30 cellular contexts compared by ENCODE assay signal in genomic region chr11:69327741-69328191, GRCh38. TPM values are rescaled to one million over a fixed set of nuclear protein-coding genes. Genes with fewer than 3 reads are reported as not detected.
DNase-seq lines count a peak whose midpoint lies in the region; ATAC-seq and TF ChIP-seq lines count a peak whose summit lies in the region.
"Had no signal": no experiment of that assay in that cellular context is flagged by ENCODE, and none has a peak within 500 bp of the region (broad histone marks: within the 10 kb centered on the region; RNA-seq: fewer than 3 reads in every experiment).

No MANE protein-coding gene starts in this region.

- H3K36me3 ChIP-seq in A673 (ENCODE audit: insufficient read depth, low read length, poor library complexity, severe bottlenecking), result peaks cover 5% of the 10 kb centered on the region
- H3K36me3 ChIP-seq in HCT116 (ENCODE audit: control insufficient read depth in 1 of 2, insufficient read depth in 2 of 2, low read length in 2 of 2), result no peaks in the 10 kb centered on the region

- no peaks in the 10 kb centered on the region for H3K27me3 ChIP-seq in A673 (replicated peaks; ENCODE audit: insufficient read depth, low read depth, low read length, poor library complexity)
- no peaks in the 10 kb centered on the region for H3K27me3 ChIP-seq in HCT116 (ENCODE audit: insufficient read depth, low read length)

- RAD21 ChIA-PET in HCT116 (lab: Charles Lee; ENCODE audit: low non-redundant PET in 1 of 2, low total read pairs in 2 of 2, uncharacterized antibody in 2 of 2, unreplicated experiment in 2 of 2), result no interaction called here

- H2AFZ ChIP-seq in HCT116 (ENCODE audit: low read depth, low read length, poor library complexity, severe bottlenecking), result no peak overlapping the region
- H2AFZ ChIP-seq: parathyroid adenoma had no signal

- H3K9me3 ChIP-seq in A673 (ENCODE audit: low read depth, low read length, poor library complexity, severe bottlenecking) (peaks cover 4% of the 10 kb centered on the region), HCT116 (ENCODE audit: control insufficient read depth in 1 of 2, insufficient read depth in 1 of 2, low read depth in 1 of 2, low read length in 2 of 2) (no peaks in the 10 kb centered on the region; a peak in 1 of 4 replicates)

- H3K4me1 ChIP-seq in A673 (ENCODE audit: insufficient read depth, low read length, poor library complexity, severe bottlenecking) (peaks cover 10% of the 10 kb centered on the region), HCT116 (ENCODE audit: control insufficient read depth in 1 of 2, insufficient read depth in 2 of 2, low read length in 2 of 2) (peaks cover 0 to 40% of the 10 kb centered on the region in 2 experiments; a peak in 1 of 4 replicates)
- H3K4me1 ChIP-seq: parathyroid adenoma had no signal

- BruUV-seq in A673 (replicated peaks; lab: Mats Ljungman, UMichigan) (no TSS peak), HCT116 (replicated peaks; lab: Mats Ljungman, UMichigan) (no TSS peak)

- ATAC-seq in HCT116 (peak; percentile 22; the same call in 1 of the 2 replicates), GM21360 (IDR thresholded peaks at IDR 0.05; ENCODE audit: unreplicated experiment) (no peak)
- ATAC-seq: activated T-helper 17 cell treated with anti-CD3 and anti-CD28 coated beads, Interleukin-2, amount 50 U/mL, for 72 hours; right cardiac atrium; stimulated activated memory B cell treated with anti-CD40 and anti-IgM and Interleukin-4, amounts not matched to agents 10 μg/mL and 1 μg/mL and 100 μg/mL, for 72 hours had no signal

- no peak overlapping the region for H3K4me3 ChIP-seq in A673 (ENCODE audit: low read depth, low read length, poor library complexity, severe bottlenecking)
- no peak overlapping the region for H3K4me3 ChIP-seq in HCT116 (replicated peaks in 1 of 2; ENCODE audit: low read depth in 1 of 2, low read length in 2 of 2)
- H3K4me3 ChIP-seq in coronary artery, result no peak overlapping the region

- no peak overlapping the region for H3K9ac ChIP-seq in HCT116 (ENCODE audit: low read length)
- H3K9ac ChIP-seq: parathyroid adenoma had no signal

- H3K9me2 ChIP-seq in HCT116 (ENCODE audit: insufficient read depth), result no peaks in the 10 kb centered on the region

- H3K4me3 Mint-ChIP-seq in osteocyte (ENCODE audit: unreplicated experiment), result no peak overlapping the region
- H3K4me3 Mint-ChIP-seq: activated CD4-positive, alpha-beta T cell treated with anti-CD3 and anti-CD28 coated beads, Interleukin-2, amount 10 ng/mL, durations not matched to agents 24 days and 14 days; activated T-helper 17 cell treated with anti-CD3 and anti-CD28 coated beads, Interleukin-2, amount 50 U/mL, for 72 hours; brain; CD14-positive monocyte; nephron; stimulated activated memory B cell treated with anti-CD40 and anti-IgM and Interleukin-4, amounts not matched to agents 10 μg/mL and 1 μg/mL and 100 μg/mL, for 72 hours had no signal

- H3K9me3 Mint-ChIP-seq in osteocyte (ENCODE audit: unreplicated experiment), result peaks cover 16% of the 10 kb centered on the region
- H3K9me3 Mint-ChIP-seq: activated CD4-positive, alpha-beta T cell treated with anti-CD3 and anti-CD28 coated beads, Interleukin-2, amount 10 ng/mL, durations not matched to agents 24 days and 14 days; activated T-helper 17 cell treated with anti-CD3 and anti-CD28 coated beads, Interleukin-2, amount 50 U/mL, for 72 hours; nephron had no signal

- H3K27ac Mint-ChIP-seq in osteocyte (ENCODE audit: unreplicated experiment), result no peak overlapping the region
- H3K27ac Mint-ChIP-seq: activated CD4-positive, alpha-beta T cell treated with anti-CD3 and anti-CD28 coated beads, Interleukin-2, amount 10 ng/mL, durations not matched to agents 24 days and 14 days; activated T-helper 17 cell treated with anti-CD3 and anti-CD28 coated beads, Interleukin-2, amount 50 U/mL, for 72 hours; brain; CD14-positive monocyte; nephron; stimulated activated memory B cell treated with anti-CD40 and anti-IgM and Interleukin-4, amounts not matched to agents 10 μg/mL and 1 μg/mL and 100 μg/mL, for 72 hours had no signal

- no peak overlapping the region for H3K4me2 ChIP-seq in HCT116 (ENCODE audit: low read length)

- H3K27ac ChIP-seq in A673 (ENCODE audit: low read depth, low read length, poor library complexity, severe bottlenecking), result peak overlapping the region; percentile 18
- H3K27ac ChIP-seq in HCT116 (ENCODE audit: low read depth, low read length), result no peak overlapping the region; the same call in 1 of the 2 replicates
- no peak overlapping the region for H3K27ac ChIP-seq in coronary artery
- H3K27ac ChIP-seq in RWPE1, result no peak overlapping the region
- H3K27ac ChIP-seq: epithelial cell of prostate, parathyroid adenoma had no signal

- no peak for TF ChIP-seq POLR2A in HCT116 (IDR thresholded peaks at IDR 0.05; ENCODE audit: borderline replicate concordance, extremely low read depth, insufficient read depth, insufficient read length)

- no peak for TF ChIP-seq RAD21 in HCT116 (IDR thresholded peaks at IDR 0.05; ENCODE audit: low read depth)

- DNase-seq in A673 (ENCODE audit: low spot score), result no peak
- DNase-seq in HCT116 (ENCODE audit: low read depth, low spot score), result no peak
- DNase-seq in coronary artery (ENCODE audit: low spot score), result peak; percentile 46
- DNase-seq in osteocyte (ENCODE audit: extremely low spot score, unreplicated experiment), result peak; percentile 66
- no peak for DNase-seq in SW 1271 (lab: John Stamatoyannopoulos, UW)
- no peak for DNase-seq in RWPE1 (ENCODE audit: low spot score)
- DNase-seq in activated CD4-positive, alpha-beta T cell treated with anti-CD3 and anti-CD28 coated beads for 48 hours, result no peak
- DNase-seq: activated CD4-positive, alpha-beta T cell treated with anti-CD3 and anti-CD28 coated beads, Interleukin-2, amount 10 ng/mL, durations not matched to agents 24 days and 14 days; DMS79 treated with DMSO at 0.1 percent for 48 hours; effector CD4-positive, alpha-beta T cell; GF-D8; Kasumi-1; MV-4-11; NCI-H446; NCI-H82; right cardiac atrium; RPMI8226; stimulated activated CD4-positive, alpha-beta T cell treated with anti-CD3 and anti-CD28 coated beads, Interleukin-12 subunit alpha, Interleukin-12 subunit beta, amount 100 ng/mL, for 4 hours; stimulated activated CD4-positive, alpha-beta T cell treated with anti-CD3 and anti-CD28 coated beads, Interleukin-4, amount 100 ng/mL, for 24 hours had no signal

- POLR2A ChIA-PET in A673 (lab: Charles Lee; ENCODE audit: low non-redundant PET) (interaction anchor here (0.6 kb wide), 1 partner anchor 21 kb away, joined by 4 read pairs; no protein-coding TSS in a partner anchor), HCT116 (lab: Charles Lee) (interaction anchor here (1.4 kb wide), 1 partner anchor 29 kb away, joined by 4 read pairs; no protein-coding TSS in a partner anchor), RWPE1 (lab: Yijun Ruan, JAX; ENCODE audit: low non-redundant PET) (no interaction called here)

- peaks cover 98% of the 10 kb centered on the region for H3K79me2 ChIP-seq in HCT116 (ENCODE audit: insufficient read depth, low read length)
- H3K79me2 ChIP-seq: parathyroid adenoma had no signal

- no peaks in the 10 kb centered on the region for H3K4me1 Mint-ChIP-seq in osteocyte (ENCODE audit: unreplicated experiment)
- H3K4me1 Mint-ChIP-seq: activated T-helper 17 cell treated with anti-CD3 and anti-CD28 coated beads, Interleukin-2, amount 50 U/mL, for 72 hours; brain; CD14-positive monocyte; nephron; stimulated activated memory B cell treated with anti-CD40 and anti-IgM and Interleukin-4, amounts not matched to agents 10 μg/mL and 1 μg/mL and 100 μg/mL, for 72 hours had no signal

- CTCF ChIA-PET in A673 (lab: Charles Lee) (no interaction called here), HCT116 (lab: Charles Lee) (no interaction called here), RWPE1 (lab: Yijun Ruan, JAX) (no interaction called here)

- intact Hi-C loops in A673 (cut with micrococcal nuclease; ENCODE audit: unreplicated experiment), result no loop called here
- intact Hi-C loops in HCT116 (cut with micrococcal nuclease), result no loop called here

- TF ChIP-seq CTCF in A673 (conservative IDR thresholded peaks at IDR 0.05; ENCODE audit: low read depth, low read length) (no peak), HCT116 (IDR thresholded peaks at IDR 0.05 in 2 of 3, conservative IDR thresholded peaks at IDR 0.05 in 1 of 3; ENCODE audit: borderline replicate concordance in 1 of 3, insufficient read depth in 1 of 3, low read depth in 2 of 3, low read length in 2 of 3) (no peak), coronary artery (IDR thresholded peaks at IDR 0.05) (no peak), osteocyte (IDR thresholded peaks at IDR 0.05) (no peak), RWPE1 (conservative IDR thresholded peaks at IDR 0.05; ENCODE audit: low read depth) (no peak)

- H3K36me3 Mint-ChIP-seq in osteocyte (ENCODE audit: unreplicated experiment), result no peaks in the 10 kb centered on the region
- H3K36me3 Mint-ChIP-seq: brain; CD14-positive monocyte; stimulated activated memory B cell treated with anti-CD40 and anti-IgM and Interleukin-4, amounts not matched to agents 10 μg/mL and 1 μg/mL and 100 μg/mL, for 72 hours had no signal

- H3K27me3 Mint-ChIP-seq in osteocyte (ENCODE audit: unreplicated experiment), result no peaks in the 10 kb centered on the region
- H3K27me3 Mint-ChIP-seq: activated T-helper 17 cell treated with anti-CD3 and anti-CD28 coated beads, Interleukin-2, amount 50 U/mL, for 72 hours; stimulated activated memory B cell treated with anti-CD40 and anti-IgM and Interleukin-4, amounts not matched to agents 10 μg/mL and 1 μg/mL and 100 μg/mL, for 72 hours had no signal

- no peaks in the 10 kb centered on the region for H4K20me1 ChIP-seq in HCT116 (ENCODE audit: insufficient read depth)

TF ChIP-seq in HCT116, 20 proteins besides CTCF, POLR2A, EP300 and RAD21:
- TF ChIP-seq, protein P1, sequence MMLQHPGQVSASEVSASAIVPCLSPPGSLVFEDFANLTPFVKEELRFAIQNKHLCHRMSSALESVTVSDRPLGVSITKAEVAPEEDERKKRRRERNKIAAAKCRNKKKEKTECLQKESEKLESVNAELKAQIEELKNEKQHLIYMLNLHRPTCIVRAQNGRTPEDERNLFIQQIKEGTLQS (IDR thresholded peaks at IDR 0.05), result no peak
- no peak for TF ChIP-seq CBX3 (IDR thresholded peaks at IDR 0.05; ENCODE audit: low read depth)
- TF ChIP-seq SP1 (IDR thresholded peaks at IDR 0.05; ENCODE audit: low read depth), result no peak

RNA-seq across cellular contexts. Expression of gene MYEOV, which starts 33.8 kb away (rescaled TPM):
- total RNA-seq in A673 (2021), result 174 and 192 TPM in 2 replicates
- 135 TPM for total RNA-seq in HCT116 (2021; ENCODE audit: unreplicated experiment)
- polyA plus RNA-seq in HCT116 (2012), result 123 and 126 TPM in 2 replicates
- 1.6 and 1.8 TPM in 2 replicates for total RNA-seq in osteocyte
- total RNA-seq: cerebellum; SK-MEL-5; T-helper 1 cell treated with Interleukin-12 subunit alpha and Interleukin-12 subunit beta and Interleukin-4 antibody, amounts not matched to agents 30 ng/mL and 1 ng/mL, for 36 hours had no signal
- polyA plus RNA-seq: CD14-positive monocyte, right cardiac atrium had no signal

Comparison
In these comparisons a context has a peak if more than half of its experiments do, and no peak if none do; other contexts are left out.
1. DNase-seq: peak in coronary artery (single experiment) and osteocyte (single experiment); none in A673 (single experiment), HCT116 (single experiment), SW 1271 (0 of 2), RWPE1 (single experiment) and activated CD4-positive, alpha-beta T cell treated with anti-CD3 and anti-CD28 coated beads for 48 hours (single experiment).
2. RNA of gene MYEOV, which starts 33.8 kb away (total RNA-seq): 174 to 192 TPM in A673 and 135 TPM in HCT116 (single experiment); 1.6 to 1.8 TPM in osteocyte; every median in the first group is over 10 times any median in the second.